In the genomic region with DNA sequence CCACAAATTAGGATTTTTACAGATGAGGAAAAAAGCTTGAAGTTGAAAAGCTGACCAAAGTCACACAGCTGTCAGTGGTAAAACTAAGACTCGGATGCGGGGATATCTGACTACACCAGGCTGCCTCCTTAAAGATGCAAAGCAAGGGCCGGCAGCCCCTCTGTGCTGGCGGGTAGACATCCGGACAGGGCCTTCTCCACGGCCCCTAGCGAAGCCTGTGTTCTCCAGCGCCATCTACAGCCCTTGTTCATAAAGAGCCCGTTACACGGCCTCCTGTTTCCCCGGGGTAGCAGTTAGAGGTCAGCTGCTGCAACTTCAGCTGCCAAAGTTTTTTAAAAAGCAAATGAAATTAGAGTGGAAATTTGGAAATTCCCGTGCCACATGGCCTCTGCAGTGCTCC, we compare ENCODE assay signal across 8 cellular contexts.
DNase-seq lines count a peak whose midpoint lies in the region; ATAC-seq and TF ChIP-seq lines count a peak whose summit lies in the region.

No MANE protein-coding gene starts in this region.

- H3K9me3 ChIP-seq in AG04450 (ENCODE audit: control insufficient read depth, insufficient read depth, low read length) (no peaks in the 10 kb centered on the region), upper lobe of left lung (no peaks in the 10 kb centered on the region)
- H3K9me3 ChIP-seq in effector memory CD4-positive, alpha-beta T cell (ENCODE audit: control insufficient read depth, low read length): no peaks in the 10 kb centered on the region

- H3K27me3 ChIP-seq in AG04450 (ENCODE audit: control insufficient read depth, insufficient read depth, low read length) (no peaks in the 10 kb centered on the region), upper lobe of left lung (no peaks in the 10 kb centered on the region)
- peaks cover 4% of the 10 kb centered on the region for H3K27me3 ChIP-seq in effector memory CD4-positive, alpha-beta T cell (replicated peaks; ENCODE audit: control insufficient read depth, insufficient read depth, low read length, poor library complexity, severe bottlenecking)

- H3K36me3 Mint-ChIP-seq in brain: no peaks in the 10 kb centered on the region

- H3K4me3 Mint-ChIP-seq in brain: no peak overlapping the region

- no peak for TF ChIP-seq EP300 in upper lobe of left lung (IDR thresholded peaks at IDR 0.05)

- 16 to 22% methylated on average over 6 to 12 of the region's 12 CpGs for WGBS in upper lobe of left lung, 2 donors

- H3K27ac Mint-ChIP-seq in brain: no peak overlapping the region

- H3K27ac ChIP-seq in AG04450 (ENCODE audit: low read depth, low read length): no peak overlapping the region
- H3K27ac ChIP-seq in upper lobe of left lung: no peak overlapping the region
- H3K27ac ChIP-seq in effector memory CD4-positive, alpha-beta T cell (ENCODE audit: insufficient read depth, low read length, poor library complexity, severe bottlenecking): no peak overlapping the region

- H3K4me1 ChIP-seq in upper lobe of left lung: no peaks in the 10 kb centered on the region
- no peaks in the 10 kb centered on the region for H3K4me1 ChIP-seq in effector memory CD4-positive, alpha-beta T cell (ENCODE audit: control insufficient read depth, insufficient read depth, low read length, poor library complexity, severe bottlenecking)

- H3K9me3 Mint-ChIP-seq in brain: peaks cover 0 to 5% (median 3%) of the 10 kb centered on the region in 5 experiments

- peak; percentile 18 for DNase-seq in AG04450 (ENCODE audit: low read depth, low spot score)
- DNase-seq in NAMALWA (ENCODE audit: low spot score): peak; percentile 82
- peak; percentile 90 for DNase-seq in left kidney (ENCODE audit: low read depth, low spot score)
- peak; percentile 10 to 23 for DNase-seq in upper lobe of left lung
- no peak for DNase-seq in effector memory CD4-positive, alpha-beta T cell

- CTCF ChIA-PET in AG04450 (lab: Charles Lee): interaction anchor here (0.6 to 1.5 kb wide), 4 partner anchors 31 to 384 kb away, joined by 3 to 5 read pairs (median 4); no protein-coding TSS in a partner anchor

- peak; percentile 97 for ATAC-seq in GM18498 (IDR thresholded peaks at IDR 0.05; ENCODE audit: unreplicated experiment)
- peak; percentile 91 for ATAC-seq in HG02623 (IDR thresholded peaks at IDR 0.05; ENCODE audit: unreplicated experiment)
- ATAC-seq in upper lobe of left lung (ENCODE audit: low FRiP score in 2 of 2): peak in 1 of 2 donors; percentile 68

- no peak for TF ChIP-seq POLR2A in upper lobe of left lung (IDR thresholded peaks at IDR 0.05)

- no peaks in the 10 kb centered on the region for H3K4me1 Mint-ChIP-seq in brain

- TF ChIP-seq CTCF in AG04450 (IDR thresholded peaks at IDR 0.05; ENCODE audit: low read depth, low read length) (peak; percentile 83), brain (conservative IDR thresholded peaks at IDR 0.05) (peak; percentile 46 to 78), upper lobe of left lung (IDR thresholded peaks at IDR 0.05) (peak in 3 of 6 experiments; percentile 7 to 24 (median 24))

- H3K36me3 ChIP-seq in upper lobe of left lung: no peaks in the 10 kb centered on the region
- no peaks in the 10 kb centered on the region for H3K36me3 ChIP-seq in effector memory CD4-positive, alpha-beta T cell (ENCODE audit: control insufficient read depth, insufficient read depth, low read length)

- H3K4me3 ChIP-seq in AG04450 (ENCODE audit: low read depth, low read length): no peak overlapping the region
- H3K4me3 ChIP-seq in upper lobe of left lung: no peak overlapping the region
- no peak overlapping the region for H3K4me3 ChIP-seq in effector memory CD4-positive, alpha-beta T cell (ENCODE audit: insufficient read depth, low read depth, low read length, poor library complexity, severe bottlenecking)

- peaks cover 2% of the 10 kb centered on the region for H3K27me3 Mint-ChIP-seq in brain

- POLR2A ChIA-PET in AG04450 (lab: Yijun Ruan, JAX): interaction anchor here (0.6 kb wide), 1 partner anchor 378 kb away, joined by 3 read pairs; no protein-coding TSS in a partner anchor

Comparison
In these comparisons a context has a peak if more than half of its experiments do, and no peak if none do; other contexts are left out.
1. DNase-seq: peak in AG04450 (single experiment), NAMALWA (single experiment), left kidney (single experiment) and upper lobe of left lung (2 of 2); none in effector memory CD4-positive, alpha-beta T cell (0 of 3).